Comparison of ENCODE assay signal across 10 cellular contexts in the genomic region with DNA sequence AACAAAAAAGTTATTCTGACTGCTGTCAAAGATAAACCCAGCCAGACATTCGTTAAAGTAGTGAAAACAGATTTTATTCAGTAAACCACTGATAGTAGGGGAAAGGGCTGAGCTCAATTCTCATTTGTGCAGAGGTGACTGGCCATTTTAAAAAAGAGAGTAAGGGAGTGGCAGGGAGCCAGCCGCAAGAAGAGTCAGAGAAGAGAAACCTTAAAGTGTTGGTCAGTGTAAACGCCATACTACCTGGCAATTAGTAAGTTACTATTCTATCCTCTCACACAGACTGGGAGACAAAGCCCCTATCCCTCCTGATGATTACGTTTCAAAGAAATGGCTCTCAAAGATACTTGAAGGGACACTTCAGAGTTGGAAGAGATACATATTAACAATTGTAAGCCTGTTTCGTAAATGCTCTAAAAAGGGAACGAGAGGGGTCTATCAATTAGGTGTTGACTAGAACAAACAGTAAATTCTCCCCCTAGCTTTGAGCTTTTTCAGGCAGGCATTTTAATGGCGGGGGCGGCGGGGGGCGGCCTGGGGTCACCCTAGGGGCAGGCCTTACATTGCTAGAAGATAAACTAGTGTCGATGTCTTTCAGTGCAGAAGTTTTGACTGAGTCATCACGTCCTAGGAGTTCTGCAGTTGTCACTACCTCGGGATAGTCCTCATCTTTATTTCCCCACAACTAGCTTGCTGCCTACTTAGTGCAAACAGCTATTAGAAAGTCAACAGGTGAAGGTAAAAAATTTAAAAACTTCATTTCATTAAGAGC. TPM values are rescaled to one million over a fixed set of nuclear protein-coding genes. Genes with fewer than 3 reads are reported as not detected.
DNase-seq lines count a peak whose midpoint lies in the region; ATAC-seq lines count a peak whose summit lies in the region.
"Had no signal": no experiment of that assay in that cellular context is flagged by ENCODE, and none has a peak within 500 bp of the region (broad histone marks: within the 10 kb centered on the region; RNA-seq: fewer than 3 reads in every experiment).

No MANE protein-coding gene starts in this region.

- DNase-seq in A172 (ENCODE audit: low spot score) (peak; percentile 13), iPS-NIHi7 (ENCODE audit: extremely low spot score) (peak; percentile 9), NCI-H1930 (lab: John Stamatoyannopoulos, UW) (no peak)
- no peak for DNase-seq in activated CD8-positive, alpha-beta T cell treated with anti-CD3 and anti-CD28 coated beads, Interleukin-2, amount 10 ng/mL, durations not matched to agents 7 days and 5 days
- DNase-seq: central memory CD4-positive, alpha-beta T cell; NCI-H524 treated with DMSO at 0.1 percent for 48 hours had no signal

- no peaks in the 10 kb centered on the region for H3K36me3 ChIP-seq in ES-I3 (ENCODE audit: insufficient read depth, low read length)

- peaks cover 12% of the 10 kb centered on the region for H3K36me3 Mint-ChIP-seq in activated CD8-positive, alpha-beta T cell treated with anti-CD3 and anti-CD28 coated beads, Interleukin-2, amount 10 ng/mL, durations not matched to agents 7 days and 5 days (ENCODE audit: low read depth)

- POLR2A ChIA-PET in activated CD8-positive, alpha-beta T cell treated with anti-CD3 and anti-CD28 coated beads, Interleukin-2, amount 10 ng/mL, durations not matched to agents 7 days and 5 days (lab: Charles Lee): interaction anchor here (0.7 kb wide), 1 partner anchor 132 kb away, joined by 3 read pairs; no protein-coding TSS in a partner anchor

- CTCF ChIA-PET in activated CD8-positive, alpha-beta T cell treated with anti-CD3 and anti-CD28 coated beads, Interleukin-2, amount 10 ng/mL, durations not matched to agents 7 days and 5 days (lab: Charles Lee): interaction anchor here (0.7 to 1.2 kb wide), 3 partner anchors 27 to 347 kb away, joined by 3 to 5 read pairs (median 3); no protein-coding TSS in a partner anchor

- H3K4me1 Mint-ChIP-seq in activated CD8-positive, alpha-beta T cell treated with anti-CD3 and anti-CD28 coated beads, Interleukin-2, amount 10 ng/mL, durations not matched to agents 7 days and 5 days (ENCODE audit: low read depth): peaks cover 32% of the 10 kb centered on the region

- H3K9me3 ChIP-seq in ES-I3 (ENCODE audit: control insufficient read depth, insufficient read depth, low read length): no peaks in the 10 kb centered on the region

- ATAC-seq in activated CD8-positive, alpha-beta T cell treated with anti-CD3 and anti-CD28 coated beads, Interleukin-2, amount 10 ng/mL, durations not matched to agents 7 days and 5 days: no peak
- no peak for ATAC-seq in GM19455 (IDR thresholded peaks at IDR 0.05; ENCODE audit: unreplicated experiment)
- no peak for ATAC-seq in HG02571 (IDR thresholded peaks at IDR 0.05; ENCODE audit: unreplicated experiment)
- ATAC-seq in HG02623 (IDR thresholded peaks at IDR 0.05; ENCODE audit: unreplicated experiment): no peak

- no peaks in the 10 kb centered on the region for H3K9me3 Mint-ChIP-seq in activated CD8-positive, alpha-beta T cell treated with anti-CD3 and anti-CD28 coated beads, Interleukin-2, amount 10 ng/mL, durations not matched to agents 7 days and 5 days (ENCODE audit: insufficient read depth)

- H3K27ac Mint-ChIP-seq in activated CD8-positive, alpha-beta T cell treated with anti-CD3 and anti-CD28 coated beads, Interleukin-2, amount 10 ng/mL, durations not matched to agents 7 days and 5 days: no peak overlapping the region

- 0 out of 2 replicates have a peak, but pooled peaks cover 5% of the 10 kb centered on the region for H3K4me1 ChIP-seq in ES-I3 (ENCODE audit: insufficient read depth, low read length)

- peak overlapping the region; percentile 71; the same call in 1 of the 2 replicates for H3K9ac ChIP-seq in ES-I3 (ENCODE audit: low read depth, low read length)

- H3K27me3 Mint-ChIP-seq in activated CD8-positive, alpha-beta T cell treated with anti-CD3 and anti-CD28 coated beads, Interleukin-2, amount 10 ng/mL, durations not matched to agents 7 days and 5 days (ENCODE audit: low read depth): no peaks in the 10 kb centered on the region

- peak overlapping the region; percentile 93 for H3K4me3 Mint-ChIP-seq in activated CD8-positive, alpha-beta T cell treated with anti-CD3 and anti-CD28 coated beads, Interleukin-2, amount 10 ng/mL, durations not matched to agents 7 days and 5 days

RNA-seq across cellular contexts. Expression of gene ATP6V1D, which starts 1.8 kb away (rescaled TPM):
- total RNA-seq in A172 (2014; rRNA removed; shearing (Covaris generic)): 159 and 183 TPM in 2 replicates
- total RNA-seq in activated CD8-positive, alpha-beta T cell treated with anti-CD3 and anti-CD28 coated beads, Interleukin-2, amount 10 ng/mL, durations not matched to agents 7 days and 5 days: 10 to 100 TPM; 36.5 to 43.6 TPM

RNA-seq across cellular contexts. Expression of gene EIF2S1, which starts 2.4 kb away (rescaled TPM):
- total RNA-seq in A172 (2014; rRNA removed; shearing (Covaris generic)): 316 and 323 TPM in 2 replicates
- 100 to 1,000 TPM; 136 to 150 TPM for total RNA-seq in activated CD8-positive, alpha-beta T cell treated with anti-CD3 and anti-CD28 coated beads, Interleukin-2, amount 10 ng/mL, durations not matched to agents 7 days and 5 days

RNA-seq across cellular contexts. Expression of gene PLEK2, which starts 54.2 kb away (rescaled TPM):
- total RNA-seq in A172 (2014; rRNA removed; shearing (Covaris generic)): 0.69 and 4.1 TPM in 2 replicates
- total RNA-seq in activated CD8-positive, alpha-beta T cell treated with anti-CD3 and anti-CD28 coated beads, Interleukin-2, amount 10 ng/mL, durations not matched to agents 7 days and 5 days: not detected

Comparison
In these comparisons a context has a peak if more than half of its experiments do, and no peak if none do; other contexts are left out.
1. DNase-seq: peak in A172 (single experiment) and iPS-NIHi7 (single experiment); none in activated CD8-positive, alpha-beta T cell treated with anti-CD3 and anti-CD28 coated beads, Interleukin-2, amount 10 ng/mL, durations not matched to agents 7 days and 5 days (single experiment) and NCI-H1930 (0 of 2).